ENCODE assay signal across 10 cellular contexts in the genomic region with DNA sequence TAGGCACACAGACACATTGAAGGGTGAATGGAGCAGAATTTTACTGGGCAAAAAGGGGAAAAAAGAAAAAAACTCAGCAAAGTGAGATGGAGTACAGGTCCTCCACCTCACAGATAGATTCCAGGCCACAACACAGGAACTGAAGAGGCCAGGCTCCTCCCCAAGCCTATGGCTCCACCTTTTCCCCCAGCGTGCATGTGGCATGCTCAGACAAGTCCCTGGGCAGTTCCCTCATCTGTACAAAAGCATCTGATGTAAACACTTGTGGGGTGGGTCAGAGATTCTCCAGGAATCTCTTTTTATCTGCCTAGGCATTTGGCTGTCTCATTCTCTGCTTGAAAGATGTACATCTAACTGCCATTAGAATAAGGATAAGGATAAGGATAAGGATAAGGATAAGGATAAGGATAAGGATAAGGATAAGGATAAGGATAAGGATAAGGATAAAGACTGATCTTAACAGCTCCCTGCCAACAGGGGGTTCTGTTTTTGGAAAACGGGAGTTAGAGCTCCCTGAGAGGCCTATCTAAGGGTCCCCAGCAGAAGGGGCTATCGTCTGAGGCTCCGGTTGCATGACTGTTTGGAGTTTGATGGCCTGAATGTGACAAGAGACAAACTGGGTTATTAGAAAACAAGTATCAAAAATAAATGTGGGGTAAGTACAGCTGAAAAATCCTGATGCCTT. TPM values are rescaled to one million over a fixed set of nuclear protein-coding genes. Genes with fewer than 3 reads are reported as not detected.
DNase-seq lines count a peak whose midpoint lies in the region; ATAC-seq and TF ChIP-seq lines count a peak whose summit lies in the region.
"Had no signal": no experiment of that assay in that cellular context is flagged by ENCODE, and none has a peak within 500 bp of the region (broad histone marks: within the 10 kb centered on the region; RNA-seq: fewer than 3 reads in every experiment).

No MANE protein-coding gene starts in this region.

- H3K4me2 ChIP-seq in GM23338 = no peak overlapping the region

- H3K4me3 ChIP-seq in GM23338 = no peak overlapping the region
- H3K4me3 ChIP-seq in fibroblast of pulmonary artery (replicated peaks; ENCODE audit: low read depth, low read length) = no peak overlapping the region
- H3K4me3 ChIP-seq: thoracic aorta had no signal

- H3K79me2 ChIP-seq in GM23338 (replicated peaks; ENCODE audit: insufficient read depth) = no peaks in the 10 kb centered on the region

- no peaks in the 10 kb centered on the region for H3F3A ChIP-seq in GM23338 (replicated peaks; ENCODE audit: low read depth)

- no peaks in the 10 kb centered on the region for H3K36me3 ChIP-seq in GM23338 (ENCODE audit: insufficient read depth)
- H3K36me3 ChIP-seq: thoracic aorta had no signal

- no peaks in the 10 kb centered on the region for H3K27me3 ChIP-seq in GM23338 (ENCODE audit: insufficient read depth)

- 0 out of 2 replicates have a peak, but pooled peaks cover 4% of the 10 kb centered on the region for H3K4me1 ChIP-seq in GM23338 (ENCODE audit: insufficient read depth)

- no peak overlapping the region for H3K27ac ChIP-seq in GM23338 (ENCODE audit: low read depth)
- H3K27ac ChIP-seq: thoracic aorta had no signal

- peak; percentile 51 for DNase-seq in ELF-1 (ENCODE audit: low read depth, low spot score)
- peak; percentile 29 for DNase-seq in GM23338 (ENCODE audit: low spot score)
- DNase-seq in NCI-H2171 treated with DMSO at 0.1 percent for 48 hours (lab: John Stamatoyannopoulos, UW) = peak; percentile 70
- DNase-seq in fibroblast of pulmonary artery (ENCODE audit: low read depth) = peak; percentile 49
- DNase-seq in activated gamma-delta T cell treated with Interleukin-2 at 50 U/mL for 16 hours = no peak
- no peak for DNase-seq in stimulated activated CD4-positive, alpha-beta T cell treated with anti-CD3 and anti-CD28 coated beads, Interleukin-1b, Interleukin-23, amount 100 ng/mL, for 48 hours
- DNase-seq: amniotic stem cell had no signal

- TF ChIP-seq CTCF in GM23338 (conservative IDR thresholded peaks at IDR 0.05; ENCODE audit: low read depth in 2 of 2) = no peak
- no peak for TF ChIP-seq CTCF in fibroblast of pulmonary artery (IDR thresholded peaks at IDR 0.05; ENCODE audit: low read length, missing control alignments)

- H3K36me3 Mint-ChIP-seq in GM23338 (ENCODE audit: low read depth) = no peaks in the 10 kb centered on the region; the same call in 2 of the 3 replicates

- H3K27me3 Mint-ChIP-seq in GM23338 (ENCODE audit: insufficient read depth, low read depth, poor library complexity) = no peaks in the 10 kb centered on the region

- peak; percentile 68 for ATAC-seq in GM23338
- no peak for ATAC-seq in HG02970 (IDR thresholded peaks at IDR 0.05; ENCODE audit: low FRiP score, unreplicated experiment)
- no peak for ATAC-seq in GM21737 (IDR thresholded peaks at IDR 0.05; ENCODE audit: unreplicated experiment)

- peaks cover 3% of the 10 kb centered on the region; the same call in 1 of the 3 replicates for H3K9me3 Mint-ChIP-seq in GM23338

- H3K9me2 ChIP-seq in GM23338 (ENCODE audit: insufficient read depth) = no peaks in the 10 kb centered on the region

- H3K4me3 Mint-ChIP-seq in GM23338 = no peak overlapping the region

- peaks cover 5% of the 10 kb centered on the region; the same call in 2 of the 3 replicates for H3K4me1 Mint-ChIP-seq in GM23338

- H3K27ac Mint-ChIP-seq in GM23338 = peak overlapping the region; percentile 43; the same call in 1 of the 2 replicates

- H4K20me1 ChIP-seq in GM23338 (replicated peaks; ENCODE audit: insufficient read depth) = no peaks in the 10 kb centered on the region

- H2AFZ ChIP-seq in GM23338 = peak overlapping the region; percentile 74

TF ChIP-seq in GM23338, 12 proteins besides CTCF, POLR2A, EP300 and RAD21 (continues in another document):
- TF ChIP-seq, protein P1, sequence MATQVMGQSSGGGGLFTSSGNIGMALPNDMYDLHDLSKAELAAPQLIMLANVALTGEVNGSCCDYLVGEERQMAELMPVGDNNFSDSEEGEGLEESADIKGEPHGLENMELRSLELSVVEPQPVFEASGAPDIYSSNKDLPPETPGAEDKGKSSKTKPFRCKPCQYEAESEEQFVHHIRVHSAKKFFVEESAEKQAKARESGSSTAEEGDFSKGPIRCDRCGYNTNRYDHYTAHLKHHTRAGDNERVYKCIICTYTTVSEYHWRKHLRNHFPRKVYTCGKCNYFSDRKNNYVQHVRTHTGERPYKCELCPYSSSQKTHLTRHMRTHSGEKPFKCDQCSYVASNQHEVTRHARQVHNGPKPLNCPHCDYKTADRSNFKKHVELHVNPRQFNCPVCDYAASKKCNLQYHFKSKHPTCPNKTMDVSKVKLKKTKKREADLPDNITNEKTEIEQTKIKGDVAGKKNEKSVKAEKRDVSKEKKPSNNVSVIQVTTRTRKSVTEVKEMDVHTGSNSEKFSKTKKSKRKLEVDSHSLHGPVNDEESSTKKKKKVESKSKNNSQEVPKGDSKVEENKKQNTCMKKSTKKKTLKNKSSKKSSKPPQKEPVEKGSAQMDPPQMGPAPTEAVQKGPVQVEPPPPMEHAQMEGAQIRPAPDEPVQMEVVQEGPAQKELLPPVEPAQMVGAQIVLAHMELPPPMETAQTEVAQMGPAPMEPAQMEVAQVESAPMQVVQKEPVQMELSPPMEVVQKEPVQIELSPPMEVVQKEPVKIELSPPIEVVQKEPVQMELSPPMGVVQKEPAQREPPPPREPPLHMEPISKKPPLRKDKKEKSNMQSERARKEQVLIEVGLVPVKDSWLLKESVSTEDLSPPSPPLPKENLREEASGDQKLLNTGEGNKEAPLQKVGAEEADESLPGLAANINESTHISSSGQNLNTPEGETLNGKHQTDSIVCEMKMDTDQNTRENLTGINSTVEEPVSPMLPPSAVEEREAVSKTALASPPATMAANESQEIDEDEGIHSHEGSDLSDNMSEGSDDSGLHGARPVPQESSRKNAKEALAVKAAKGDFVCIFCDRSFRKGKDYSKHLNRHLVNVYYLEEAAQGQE (IDR thresholded peaks at IDR 0.05; ENCODE audit: unreplicated experiment) = no peak
- TF ChIP-seq STAT1 (IDR thresholded peaks at IDR 0.05; ENCODE audit: unreplicated experiment) = no peak
- TF ChIP-seq EZH2 (IDR thresholded peaks at IDR 0.05; ENCODE audit: low read depth, unreplicated experiment) = no peak
- TF ChIP-seq NANOG (IDR thresholded peaks at IDR 0.05; ENCODE audit: borderline replicate concordance) = no peak
- no peak for TF ChIP-seq CREB1 (CRISPR knock-in tag; IDR thresholded peaks at IDR 0.05; ENCODE audit: low read depth)
- TF ChIP-seq EZH2phosphoT487 (IDR thresholded peaks at IDR 0.05; ENCODE audit: unreplicated experiment) = no peak
- no peak for TF ChIP-seq POLR2AphosphoS5 (IDR thresholded peaks at IDR 0.05; ENCODE audit: low read depth)
- TF ChIP-seq JUNB (IDR thresholded peaks at IDR 0.05; ENCODE audit: unreplicated experiment) = no peak
- no peak for TF ChIP-seq ZNF331 (CRISPR knock-in tag; IDR thresholded peaks at IDR 0.05; ENCODE audit: low read depth)

RNA-seq across cellular contexts. Expression of gene ASXL3, which starts 17.2 kb away (rescaled TPM):
- 1.4 and 2.6 TPM in 2 replicates for total RNA-seq in GM23338 (2014; rRNA removed; shearing (Covaris generic))
- 0.23 and 0.33 TPM in 2 replicates for polyA plus RNA-seq in GM23338 (2016; fragmentation: Nextera tagmentation; extraction: Ambion mirVana)

Comparison
In these comparisons a context has a peak if more than half of its experiments do, and no peak if none do; other contexts are left out.
1. DNase-seq: peak in ELF-1 (single experiment), GM23338 (single experiment), NCI-H2171 treated with DMSO at 0.1 percent for 48 hours (single experiment) and fibroblast of pulmonary artery (single experiment); none in activated gamma-delta T cell treated with Interleukin-2 at 50 U/mL for 16 hours (single experiment) and stimulated activated CD4-positive, alpha-beta T cell treated with anti-CD3 and anti-CD28 coated beads, Interleukin-1b, Interleukin-23, amount 100 ng/mL, for 48 hours (single experiment).